9 cellular contexts compared by ENCODE assay signal in the genomic region with DNA sequence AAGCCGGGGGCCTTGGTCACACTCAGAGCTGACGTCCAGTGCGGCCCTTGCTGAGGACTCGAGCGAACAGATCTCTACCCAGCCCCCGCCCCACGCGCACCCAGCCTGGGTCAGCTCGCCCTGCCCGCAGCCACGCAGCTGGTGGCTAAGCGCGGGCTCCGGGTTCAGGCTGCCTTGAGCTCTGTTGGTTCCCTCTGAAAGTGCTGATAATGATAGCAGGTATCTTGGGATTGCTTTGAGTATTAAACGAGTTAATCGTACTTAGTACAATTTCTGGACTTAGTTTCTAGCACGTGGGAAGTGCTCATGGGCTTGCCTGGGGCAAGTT.
DNase-seq lines count a peak whose midpoint lies in the region; ATAC-seq, FAIRE-seq and TF ChIP-seq lines count a peak whose summit lies in the region.
"Had no signal": no experiment of that assay in that cellular context is flagged by ENCODE, and none has a peak within 500 bp of the region (broad histone marks: within the 10 kb centered on the region; RNA-seq: fewer than 3 reads in every experiment).

No MANE protein-coding gene starts in this region.

- no peak for ATAC-seq in activated naive CD4-positive, alpha-beta T cell treated with anti-CD3 and anti-CD28 coated beads, Interleukin-2, amount 50 U/mL, for 72 hours
- no peak for ATAC-seq in HepG2
- no peak for ATAC-seq in GM18520 (IDR thresholded peaks at IDR 0.05; ENCODE audit: unreplicated experiment)

- TF ChIP-seq CTCF in HepG2 (CRISPR knock-in tag; IDR thresholded peaks at IDR 0.05), result no peak
- peak; percentile 16 for TF ChIP-seq CTCF in type B pancreatic cell (conservative IDR thresholded peaks at IDR 0.05)

- peak overlapping the region; percentile 71 for H3K4me3 Mint-ChIP-seq in activated naive CD4-positive, alpha-beta T cell treated with anti-CD3 and anti-CD28 coated beads for 36 hours
- peak overlapping the region; percentile 80 for H3K4me3 Mint-ChIP-seq in activated T-helper 1 cell treated with anti-CD3 and anti-CD28 coated beads, Interleukin-12 subunit alpha, Interleukin-12 subunit beta, Interleukin-2, Interleukin-4 antibody, amounts not matched to agents 30 ng/mL and 10 ng/mL and 1 ng/mL, durations not matched to agents 14 hours and 24 hours and 36 hours
- H3K4me3 Mint-ChIP-seq in type B pancreatic cell, result peak overlapping the region; percentile 86

- no peaks in the 10 kb centered on the region for H3K79me2 ChIP-seq in HepG2 (ENCODE audit: insufficient read depth, low read length)

- no peak overlapping the region for H3K9ac ChIP-seq in HepG2 (ENCODE audit: insufficient read depth, low read depth, low read length)

- WGBS in HepG2 (ENCODE audit: low lambda C conversion rate), result 23% methylated on average over 12 of the region's 17 CpGs

- in situ Hi-C loops in HepG2 (cut with HindIII; ENCODE audit: extremely low pct_ligation_motif_present, low pct_unique_long_range_greater_than_20kb), result loop anchor here (5.0 kb wide), 1 partner anchor 245 kb away; no protein-coding TSS in a partner anchor

- peaks cover 13% of the 10 kb centered on the region for H3K4me1 ChIP-seq in HepG2 (ENCODE audit: insufficient read depth, low read length)

- intact Hi-C loops in activated naive CD4-positive, alpha-beta T cell treated with anti-CD3 and anti-CD28 coated beads for 36 hours (cut with micrococcal nuclease), result loop anchor here (1.0 kb wide), 3 partner anchors 11 to 245 kb away; no protein-coding TSS in a partner anchor
- intact Hi-C loops in activated T-helper 1 cell treated with anti-CD3 and anti-CD28 coated beads, Interleukin-12 subunit alpha, Interleukin-12 subunit beta, Interleukin-2, Interleukin-4 antibody, amounts not matched to agents 30 ng/mL and 10 ng/mL and 1 ng/mL, durations not matched to agents 14 hours and 24 hours and 36 hours (cut with micrococcal nuclease), result loop anchor here (1.0 to 5.0 kb wide), 3 partner anchors 105 to 1365 kb away; no protein-coding TSS in a partner anchor
- intact Hi-C loops in HepG2 (cut with micrococcal nuclease; ENCODE audit: unreplicated experiment), result loop anchor here (1.0 to 5.0 kb wide), 3 partner anchors 140 to 245 kb away; no protein-coding TSS in a partner anchor

- TF ChIP-seq EP300 in HepG2 (IDR thresholded peaks at IDR 0.05; ENCODE audit: low read depth in 2 of 2, low read length in 2 of 2) (no peak), HepG2 (CRISPR knock-in tag; IDR thresholded peaks at IDR 0.05; ENCODE audit: borderline replicate concordance) (no peak)

- no peak for TF ChIP-seq POLR2A in HepG2 (IDR thresholded peaks at IDR 0.05; ENCODE audit: insufficient read depth in 1 of 2, low read depth in 2 of 2, low read length in 2 of 2)

- TF ChIP-seq RAD21 in HepG2 (CRISPR knock-in tag; IDR thresholded peaks at IDR 0.05), result no peak

- no peaks in the 10 kb centered on the region for H4K20me1 ChIP-seq in HepG2 (ENCODE audit: insufficient read depth, low read length)

- H3K4me3 ChIP-seq in HepG2 (replicated peaks in 1 of 3; ENCODE audit: insufficient read depth in 1 of 3, low read depth in 2 of 3, low read length in 3 of 3), result peak overlapping the region in 2 of 3 experiments; percentile 45 to 75; a peak in 3 of 6 replicates
- H3K4me3 ChIP-seq: K562 had no signal

- no peak for DNase-seq in activated naive CD4-positive, alpha-beta T cell treated with anti-CD3 and anti-CD28 coated beads for 36 hours
- DNase-seq in activated naive CD4-positive, alpha-beta T cell treated with anti-CD3 and anti-CD28 coated beads, Interleukin-2, amount 50 U/mL, for 72 hours (ENCODE audit: low spot score in 2 of 2), result no peak
- DNase-seq in activated T-helper 1 cell treated with anti-CD3 and anti-CD28 coated beads, Interleukin-12 subunit alpha, Interleukin-12 subunit beta, Interleukin-2, Interleukin-4 antibody, amounts not matched to agents 30 ng/mL and 10 ng/mL and 1 ng/mL, durations not matched to agents 14 hours and 24 hours and 36 hours (ENCODE audit: low spot score), result no peak
- DNase-seq in HepG2 (ENCODE audit: low spot score) (no peak), type B pancreatic cell (ENCODE audit: extremely low spot score, unreplicated experiment) (no peak), activated gamma-delta T cell (lab: John Stamatoyannopoulos, UW) (no peak), GM19239 (ENCODE audit: insufficient read length, low spot score) (no peak)

- H3K4me1 Mint-ChIP-seq in activated naive CD4-positive, alpha-beta T cell treated with anti-CD3 and anti-CD28 coated beads for 36 hours (ENCODE audit: low read depth), result peaks cover 2% of the 10 kb centered on the region
- H3K4me1 Mint-ChIP-seq in activated T-helper 1 cell treated with anti-CD3 and anti-CD28 coated beads, Interleukin-12 subunit alpha, Interleukin-12 subunit beta, Interleukin-2, Interleukin-4 antibody, amounts not matched to agents 30 ng/mL and 10 ng/mL and 1 ng/mL, durations not matched to agents 14 hours and 24 hours and 36 hours (ENCODE audit: low read depth), result no peaks in the 10 kb centered on the region
- no peaks in the 10 kb centered on the region for H3K4me1 Mint-ChIP-seq in type B pancreatic cell (ENCODE audit: unreplicated experiment)

- H3K27me3 Mint-ChIP-seq in activated naive CD4-positive, alpha-beta T cell treated with anti-CD3 and anti-CD28 coated beads for 36 hours (ENCODE audit: low read depth), result peaks cover 8% of the 10 kb centered on the region
- H3K27me3 Mint-ChIP-seq in activated T-helper 1 cell treated with anti-CD3 and anti-CD28 coated beads, Interleukin-12 subunit alpha, Interleukin-12 subunit beta, Interleukin-2, Interleukin-4 antibody, amounts not matched to agents 30 ng/mL and 10 ng/mL and 1 ng/mL, durations not matched to agents 14 hours and 24 hours and 36 hours (ENCODE audit: insufficient read depth), result peaks cover 23% of the 10 kb centered on the region
- H3K27me3 Mint-ChIP-seq in type B pancreatic cell, result peaks cover 41% of the 10 kb centered on the region

- H3K27ac ChIP-seq in HepG2 (ENCODE audit: extremely low read length, insufficient read depth, low read length), result no peak overlapping the region

- H3K9me3 Mint-ChIP-seq in activated naive CD4-positive, alpha-beta T cell treated with anti-CD3 and anti-CD28 coated beads for 36 hours, result no peaks in the 10 kb centered on the region
- no peaks in the 10 kb centered on the region for H3K9me3 Mint-ChIP-seq in activated naive CD4-positive, alpha-beta T cell treated with anti-CD3 and anti-CD28 coated beads, Interleukin-2, amount 50 U/mL, for 72 hours
- no peaks in the 10 kb centered on the region for H3K9me3 Mint-ChIP-seq in activated T-helper 1 cell treated with anti-CD3 and anti-CD28 coated beads, Interleukin-12 subunit alpha, Interleukin-12 subunit beta, Interleukin-2, Interleukin-4 antibody, amounts not matched to agents 30 ng/mL and 10 ng/mL and 1 ng/mL, durations not matched to agents 14 hours and 24 hours and 36 hours
- H3K9me3 Mint-ChIP-seq in type B pancreatic cell, result peaks cover 6% of the 10 kb centered on the region

- POLR2A ChIA-PET in HepG2 (lab: Yijun Ruan, JAX), result no interaction called here

- peaks cover 4 to 38% of the 10 kb centered on the region in 2 experiments; a peak in 4 of 5 replicates for H3K27me3 ChIP-seq in HepG2 (ENCODE audit: control insufficient read depth in 1 of 2, insufficient read depth in 2 of 2, low read length in 2 of 2)

- H3K9me3 ChIP-seq in HepG2 (ENCODE audit: low read length), result no peaks in the 10 kb centered on the region

- no peak overlapping the region for H2AFZ ChIP-seq in HepG2 (ENCODE audit: low read length)

- BruUV-seq in HepG2 (replicated peaks; lab: Mats Ljungman, UMichigan), result no TSS peak

- no peaks in the 10 kb centered on the region for H3K36me3 Mint-ChIP-seq in activated naive CD4-positive, alpha-beta T cell treated with anti-CD3 and anti-CD28 coated beads for 36 hours (ENCODE audit: low read depth)
- no peaks in the 10 kb centered on the region for H3K36me3 Mint-ChIP-seq in activated naive CD4-positive, alpha-beta T cell treated with anti-CD3 and anti-CD28 coated beads, Interleukin-2, amount 50 U/mL, for 72 hours
- H3K36me3 Mint-ChIP-seq in activated T-helper 1 cell treated with anti-CD3 and anti-CD28 coated beads, Interleukin-12 subunit alpha, Interleukin-12 subunit beta, Interleukin-2, Interleukin-4 antibody, amounts not matched to agents 30 ng/mL and 10 ng/mL and 1 ng/mL, durations not matched to agents 14 hours and 24 hours and 36 hours (ENCODE audit: low read depth), result no peaks in the 10 kb centered on the region
- no peaks in the 10 kb centered on the region for H3K36me3 Mint-ChIP-seq in type B pancreatic cell

- CTCF ChIA-PET in activated naive CD4-positive, alpha-beta T cell treated with anti-CD3 and anti-CD28 coated beads for 36 hours (lab: Charles Lee), result interaction anchor here (0.7 to 2.8 kb wide), 26 partner anchors 10 to 314 kb away, joined by 3 to 25 read pairs (median 4); no protein-coding TSS in a partner anchor
- CTCF ChIA-PET in HepG2 (lab: Yijun Ruan, JAX; ENCODE audit: low intra/inter-chr PET ratio, low total read pairs), result interaction anchor here (2.4 to 4.1 kb wide), 3 partner anchors 139 to 247 kb away, joined by 12 to 33 read pairs (median 18); no protein-coding TSS in a partner anchor

- FAIRE-seq in HepG2 (lab: Jason Lieb, UNC), result no peak
- no peak for FAIRE-seq in GM19239 (lab: Jason Lieb, UNC)
- FAIRE-seq: K562 had no signal

- peak overlapping the region; percentile 93 for H3K4me2 ChIP-seq in HepG2 (ENCODE audit: low read depth, low read length)

- H3K27ac Mint-ChIP-seq in activated naive CD4-positive, alpha-beta T cell treated with anti-CD3 and anti-CD28 coated beads for 36 hours, result no peak overlapping the region
- H3K27ac Mint-ChIP-seq in activated naive CD4-positive, alpha-beta T cell treated with anti-CD3 and anti-CD28 coated beads, Interleukin-2, amount 50 U/mL, for 72 hours, result peak overlapping the region in 1 of 2 donors; percentile 77
- H3K27ac Mint-ChIP-seq in activated T-helper 1 cell treated with anti-CD3 and anti-CD28 coated beads, Interleukin-12 subunit alpha, Interleukin-12 subunit beta, Interleukin-2, Interleukin-4 antibody, amounts not matched to agents 30 ng/mL and 10 ng/mL and 1 ng/mL, durations not matched to agents 14 hours and 24 hours and 36 hours, result no peak overlapping the region
- H3K27ac Mint-ChIP-seq in type B pancreatic cell, result no peak overlapping the region

- no peaks in the 10 kb centered on the region for H3K36me3 ChIP-seq in HepG2 (replicated peaks in 1 of 2; ENCODE audit: control insufficient read depth in 1 of 2, insufficient read depth in 2 of 2, low read length in 2 of 2)

TF ChIP-seq in HepG2, 621 proteins besides CTCF, POLR2A, EP300 and RAD21 (continues in another document):
- TF ChIP-seq SAP130 (CRISPR knock-in tag; IDR thresholded peaks at IDR 0.05; ENCODE audit: low read depth) (no peak), ARNT2 (CRISPR knock-in tag; IDR thresholded peaks at IDR 0.05; ENCODE audit: low read depth) (0 out of 2 replicates have a peak, but pooled peaks have one; percentile 27), MAF1 (CRISPR knock-in tag; IDR thresholded peaks at IDR 0.05; ENCODE audit: borderline replicate concordance) (0 out of 2 replicates have a peak, but pooled peaks have one; percentile 4)
